ENCODE assay signal across 1 cellular context in genomic region chr1:5690291-5690690, GRCh38.
TF ChIP-seq lines count a peak whose summit lies in the region.

No MANE protein-coding gene starts in this region.

TF ChIP-seq in GM23338, 12 proteins besides CTCF, POLR2A, EP300 and RAD21 (continued from another document):
- TF ChIP-seq ZNF462 (CRISPR knock-in tag; IDR thresholded peaks at IDR 0.05) (no peak), JUNB (IDR thresholded peaks at IDR 0.05; ENCODE audit: unreplicated experiment) (no peak), REST (IDR thresholded peaks at IDR 0.05; ENCODE audit: unreplicated experiment) (no peak), POLR2AphosphoS5 (IDR thresholded peaks at IDR 0.05; ENCODE audit: low read depth) (no peak), ZNF331 (CRISPR knock-in tag; IDR thresholded peaks at IDR 0.05; ENCODE audit: low read depth) (no peak), EZH2 (IDR thresholded peaks at IDR 0.05; ENCODE audit: low read depth, unreplicated experiment) (no peak)
